1 cellular context compared by ENCODE assay signal in genomic region chr22:22748756-22749155, GRCh38.
TF ChIP-seq lines count a peak whose summit lies in the region.

No MANE protein-coding gene starts in this region.

TF ChIP-seq in K562, 482 proteins besides CTCF, POLR2A, EP300 and RAD21 (continued from another document):
- TF ChIP-seq ZNF609 (CRISPR knock-in tag; IDR thresholded peaks at IDR 0.05; ENCODE audit: borderline replicate concordance) = no peak
- no peak for TF ChIP-seq ZNF699 (CRISPR knock-in tag; IDR thresholded peaks at IDR 0.05; ENCODE audit: insufficient replicate concordance)
